Comparison of ENCODE assay signal across 1 cellular context in genomic region chr3:131026321-131027151, GRCh38.
TF ChIP-seq lines count a peak whose summit lies in the region.

Gene ASTE1 (minus strand): TSS chr3:131026825. CDS start chr3:131025306, 1,519 bp downstream.
Gene NEK11 (plus strand): TSS chr3:131026877. CDS start chr3:131029709, 2,832 bp downstream.

TF ChIP-seq in K562, 482 proteins besides CTCF, POLR2A, EP300 and RAD21 (continued from another document and continues in another):
- TF ChIP-seq RREB1 (CRISPR knock-in tag; IDR thresholded peaks at IDR 0.05), result no peak
- no peak for TF ChIP-seq ZNF12 (CRISPR knock-in tag; IDR thresholded peaks at IDR 0.05)
- no peak for TF ChIP-seq MCM5 (IDR thresholded peaks at IDR 0.05; ENCODE audit: low read depth)
- TF ChIP-seq PHF20 (IDR thresholded peaks at IDR 0.05; ENCODE audit: partially characterized antibody), result peak; percentile 56
- TF ChIP-seq ZNF395 (CRISPR knock-in tag; IDR thresholded peaks at IDR 0.05), result peak; percentile 67
- no peak for TF ChIP-seq FOS (IDR thresholded peaks at IDR 0.05; ENCODE audit: extremely low read depth, insufficient read length)
- no peak for TF ChIP-seq ZNF408 (CRISPR knock-in tag; IDR thresholded peaks at IDR 0.05; ENCODE audit: low read depth)
- no peak for TF ChIP-seq TFE3 (CRISPR knock-in tag; IDR thresholded peaks at IDR 0.05)
- TF ChIP-seq ZNF121 (CRISPR knock-in tag; conservative IDR thresholded peaks at IDR 0.05), result no peak
- TF ChIP-seq MAFF (IDR thresholded peaks at IDR 0.05; ENCODE audit: low read length), result no peak
- TF ChIP-seq MXD1 (CRISPR knock-in tag; IDR thresholded peaks at IDR 0.05; ENCODE audit: borderline replicate concordance, poor library complexity, severe bottlenecking), result no peak
- no peak for TF ChIP-seq YBX1 (IDR thresholded peaks at IDR 0.05)
- TF ChIP-seq U2AF2 (optimal IDR thresholded peaks at IDR 0.05; ENCODE audit: low read depth, low read length), result no peak
- no peak for TF ChIP-seq ZZZ3 (IDR thresholded peaks at IDR 0.05)
- no peak for TF ChIP-seq RNF219 (CRISPR knock-in tag; IDR thresholded peaks at IDR 0.05)
- no peak for TF ChIP-seq ATF3 (IDR thresholded peaks at IDR 0.05)
- TF ChIP-seq ATF3 (CRISPR knock-in tag; conservative IDR thresholded peaks at IDR 0.05), result no peak
- no peak for TF ChIP-seq ZNF507 (tag; conservative IDR thresholded peaks at IDR 0.05)
- peak; percentile 48; the same call in 1 of the 2 replicates for TF ChIP-seq TAF7 (tag; IDR thresholded peaks at IDR 0.05)
- TF ChIP-seq CHD2 (IDR thresholded peaks at IDR 0.05; ENCODE audit: low read depth, low read length), result no peak
- no peak for TF ChIP-seq NFE2 (IDR thresholded peaks at IDR 0.05; ENCODE audit: low read depth)
- TF ChIP-seq ZBTB11 (CRISPR knock-in tag; IDR thresholded peaks at IDR 0.05), result peak in 1 of 3 experiments; percentile 81; a peak in 3 of 6 replicates
- no peak for TF ChIP-seq PCBP1 (IDR thresholded peaks at IDR 0.05; ENCODE audit: low read depth, low read length, poor library complexity, severe bottlenecking)
- no peak for TF ChIP-seq STAT5B (CRISPR knock-in tag; IDR thresholded peaks at IDR 0.05)
- no peak for TF ChIP-seq BMI1 (IDR thresholded peaks at IDR 0.05; ENCODE audit: low read length)
- no peak for TF ChIP-seq ZNF561 (CRISPR knock-in tag; conservative IDR thresholded peaks at IDR 0.05)
- TF ChIP-seq NONO (IDR thresholded peaks at IDR 0.05; ENCODE audit: low read depth in 2 of 2, low read length in 1 of 2), result no peak
- no peak for TF ChIP-seq CEBPZ (IDR thresholded peaks at IDR 0.05; ENCODE audit: borderline replicate concordance, low read depth, low read length)
- TF ChIP-seq THRA (IDR thresholded peaks at IDR 0.05), result no peak
- no peak for TF ChIP-seq RBM14 (IDR thresholded peaks at IDR 0.05; ENCODE audit: borderline replicate concordance, insufficient read depth, low read depth, low read length)
- no peak for TF ChIP-seq ZNF76 (CRISPR knock-in tag; IDR thresholded peaks at IDR 0.05; ENCODE audit: borderline replicate concordance)
- TF ChIP-seq CHAMP1 (IDR thresholded peaks at IDR 0.05), result no peak
- no peak for TF ChIP-seq MEIS2 (IDR thresholded peaks at IDR 0.05; ENCODE audit: partially characterized antibody)
- TF ChIP-seq NRF1 (conservative IDR thresholded peaks at IDR 0.05 in 1 of 2, IDR thresholded peaks at IDR 0.05 in 1 of 2), result peak; percentile 41 to 62
